In genomic region chr21:46457801-46458314, GRCh38 we compare ENCODE assay signal across 8 cellular contexts.
DNase-seq lines count a peak whose midpoint lies in the region; ATAC-seq and TF ChIP-seq lines count a peak whose summit lies in the region.

No MANE protein-coding gene starts in this region.

- H3K36me3 ChIP-seq in ACC112 (ENCODE audit: insufficient read depth, low read length) (no peaks in the 10 kb centered on the region), NT2/D1 (ENCODE audit: insufficient read depth, insufficient read length, low read length) (peaks cover 41% of the 10 kb centered on the region), rectal smooth muscle tissue (ENCODE audit: control insufficient read depth, insufficient read depth, low read length) (peaks cover 2% of the 10 kb centered on the region)

- H3K79me2 ChIP-seq in ACC112 (ENCODE audit: control insufficient read depth, insufficient read depth, low read length, unreplicated experiment), result peaks cover 76% of the 10 kb centered on the region

- peak overlapping the region; percentile 85 for H2AFZ ChIP-seq in ACC112 (ENCODE audit: low read length, unreplicated experiment)

- peak overlapping the region; percentile 90 for H3K4me3 ChIP-seq in ACC112 (ENCODE audit: low read depth, low read length)
- H3K4me3 ChIP-seq in GM12875 (ENCODE audit: low read depth, low read length), result peak overlapping the region; percentile 80
- H3K4me3 ChIP-seq in NT2/D1 (ENCODE audit: insufficient read length, low read depth), result peak overlapping the region; percentile 90
- peak overlapping the region; percentile 88 for H3K4me3 ChIP-seq in rectal smooth muscle tissue (ENCODE audit: low read length)

- H3K4me1 ChIP-seq in ACC112 (ENCODE audit: control insufficient read depth, insufficient read depth, low read length, unreplicated experiment), result peaks cover 40% of the 10 kb centered on the region
- peaks cover 2% of the 10 kb centered on the region for H3K4me1 ChIP-seq in NT2/D1 (ENCODE audit: insufficient read depth, insufficient read length)
- peaks cover 25% of the 10 kb centered on the region for H3K4me1 ChIP-seq in rectal smooth muscle tissue (ENCODE audit: control insufficient read depth, insufficient read depth, low read length)

- DNase-seq in NT2/D1 (ENCODE audit: low read depth, low spot score) (peak; percentile 25), amniotic epithelial cell (ENCODE audit: low read depth) (peak; percentile 44), hepatic stellate cell (ENCODE audit: low spot score) (peak; percentile 40), cerebellar cortex (ENCODE audit: low spot score) (no peak)

- H3K9ac ChIP-seq in NT2/D1 (ENCODE audit: insufficient read length, low read depth), result peak overlapping the region; percentile 99
- peak overlapping the region; percentile 88 for H3K9ac ChIP-seq in rectal smooth muscle tissue (ENCODE audit: low read length)

- ATAC-seq in HG02885 (IDR thresholded peaks at IDR 0.05; ENCODE audit: poor library complexity, unreplicated experiment), result peak; percentile 23

- H3K27me3 ChIP-seq in ACC112 (ENCODE audit: insufficient read depth, low read length), result no peaks in the 10 kb centered on the region
- no peaks in the 10 kb centered on the region for H3K27me3 ChIP-seq in NT2/D1 (ENCODE audit: insufficient read depth, insufficient read length)
- H3K27me3 ChIP-seq in rectal smooth muscle tissue (ENCODE audit: control insufficient read depth, insufficient read depth, low read length), result no peaks in the 10 kb centered on the region

- TF ChIP-seq CTCF in GM12875 (IDR thresholded peaks at IDR 0.05; ENCODE audit: borderline replicate concordance, insufficient read depth, low read depth, low read length), result no peak

- H3K27ac ChIP-seq in ACC112 (ENCODE audit: low read depth, low read length) (peak overlapping the region; percentile 66), rectal smooth muscle tissue (ENCODE audit: low read depth, low read length) (peak overlapping the region; percentile 96)

- no peaks in the 10 kb centered on the region for H3K9me3 ChIP-seq in NT2/D1 (ENCODE audit: insufficient read depth, low read length)
